Comparison of ENCODE assay signal across 11 cellular contexts in genomic region chr6:53239526-53239925, GRCh38.
DNase-seq lines count a peak whose midpoint lies in the region; ATAC-seq lines count a peak whose summit lies in the region.
"Had no signal": no experiment of that assay in that cellular context is flagged by ENCODE, and none has a peak within 500 bp of the region (broad histone marks: within the 10 kb centered on the region; RNA-seq: fewer than 3 reads in every experiment).

No MANE protein-coding gene starts in this region.

- H3K36me3 Mint-ChIP-seq in activated CD4-positive, alpha-beta T cell treated with anti-CD3 and anti-CD28 coated beads for 36 hours (ENCODE audit: low read depth) = peaks cover 2% of the 10 kb centered on the region

- ATAC-seq in activated CD4-positive, alpha-beta T cell treated with anti-CD3 and anti-CD28 coated beads for 36 hours = peak; percentile 47
- ATAC-seq in GM19467 (IDR thresholded peaks at IDR 0.05; ENCODE audit: unreplicated experiment) (peak; percentile 70), HG03066 (IDR thresholded peaks at IDR 0.05; ENCODE audit: low read depth, unreplicated experiment) (peak; percentile 59), HG03521 (IDR thresholded peaks at IDR 0.05; ENCODE audit: unreplicated experiment) (no peak)
- ATAC-seq: upper lobe of right lung had no signal

- POLR2A ChIA-PET in activated CD4-positive, alpha-beta T cell treated with anti-CD3 and anti-CD28 coated beads for 36 hours (lab: Charles Lee) = no interaction called here

- no peak overlapping the region for H3K4me3 Mint-ChIP-seq in activated CD4-positive, alpha-beta T cell treated with anti-CD3 and anti-CD28 coated beads for 36 hours
- H3K4me3 Mint-ChIP-seq: activated naive CD8-positive, alpha-beta T cell treated with anti-CD3 and anti-CD28 coated beads, Interleukin-2, amount 10 ng/mL, durations not matched to agents 7 days and 5 days had no signal

- H3K27ac Mint-ChIP-seq in activated CD4-positive, alpha-beta T cell treated with anti-CD3 and anti-CD28 coated beads for 36 hours = no peak overlapping the region
- H3K27ac Mint-ChIP-seq: activated naive CD8-positive, alpha-beta T cell treated with anti-CD3 and anti-CD28 coated beads, Interleukin-2, amount 10 ng/mL, durations not matched to agents 7 days and 5 days had no signal

- DNase-seq in activated CD4-positive, alpha-beta T cell treated with anti-CD3 and anti-CD28 coated beads for 36 hours = peak; percentile 29
- DNase-seq in activated CD4-positive, alpha-beta T cell treated with anti-CD3 and anti-CD28 coated beads, Interleukin-2, amount 50 U/mL, for 48 hours = no peak
- DNase-seq in kidney tubule cell (ENCODE audit: low spot score) (peak; percentile 78), epidermal melanocyte (ENCODE audit: insufficient read length, low spot score) (no peak), HCEC 1CT (no peak)
- DNase-seq: activated naive CD8-positive, alpha-beta T cell treated with anti-CD3 and anti-CD28 coated beads, Interleukin-2, amount 10 ng/mL, durations not matched to agents 7 days and 5 days; effector memory CD4-positive, alpha-beta T cell; upper lobe of right lung had no signal

- no peaks in the 10 kb centered on the region for H3K27me3 Mint-ChIP-seq in activated CD4-positive, alpha-beta T cell treated with anti-CD3 and anti-CD28 coated beads for 36 hours
- H3K27me3 Mint-ChIP-seq: activated naive CD8-positive, alpha-beta T cell treated with anti-CD3 and anti-CD28 coated beads, Interleukin-2, amount 10 ng/mL, durations not matched to agents 7 days and 5 days had no signal

- no peaks in the 10 kb centered on the region for H3K9me3 Mint-ChIP-seq in activated CD4-positive, alpha-beta T cell treated with anti-CD3 and anti-CD28 coated beads for 36 hours (ENCODE audit: low read depth)

- peaks cover 37% of the 10 kb centered on the region for H3K4me1 Mint-ChIP-seq in activated CD4-positive, alpha-beta T cell treated with anti-CD3 and anti-CD28 coated beads for 36 hours

- CTCF ChIA-PET in activated CD4-positive, alpha-beta T cell treated with anti-CD3 and anti-CD28 coated beads for 36 hours (lab: Charles Lee) = interaction anchor here (0.5 kb wide), 1 partner anchor 59 kb away, joined by 6 read pairs; no protein-coding TSS in a partner anchor

- intact Hi-C loops in activated CD4-positive, alpha-beta T cell treated with anti-CD3 and anti-CD28 coated beads for 36 hours (cut with DNase I, micrococcal nuclease) = no loop called here

Comparison
In these comparisons a context has a peak if more than half of its experiments do, and no peak if none do; other contexts are left out.
1. DNase-seq: peak in activated CD4-positive, alpha-beta T cell treated with anti-CD3 and anti-CD28 coated beads for 36 hours (single experiment) and kidney tubule cell (single experiment); none in activated CD4-positive, alpha-beta T cell treated with anti-CD3 and anti-CD28 coated beads, Interleukin-2, amount 50 U/mL, for 48 hours (0 of 2), epidermal melanocyte (single experiment) and HCEC 1CT (single experiment).